8 cellular contexts compared by ENCODE assay signal in the genomic region with DNA sequence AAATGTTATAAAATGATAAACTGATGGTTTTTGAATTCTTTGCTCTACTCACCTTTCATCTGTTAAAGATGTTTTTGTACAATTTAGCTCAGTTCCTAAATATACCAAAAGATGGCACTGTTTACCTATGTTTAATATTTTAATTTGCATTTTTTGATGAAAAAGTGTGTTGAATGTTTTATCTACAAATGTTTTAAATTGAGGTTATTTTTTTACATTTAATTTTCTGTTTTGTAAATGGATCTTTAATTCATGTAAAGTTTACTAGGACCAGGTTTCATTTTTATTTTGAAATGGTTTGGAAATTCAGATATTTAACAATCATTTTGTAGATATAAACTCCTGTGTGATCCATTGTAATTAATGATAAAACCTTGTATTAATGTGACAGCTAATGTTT. TPM values are rescaled to one million over a fixed set of nuclear protein-coding genes. Genes with fewer than 3 reads are reported as not detected.
A peak's percentile ranks its signal among the peaks of the same experiment; 100 is the strongest.
DNase-seq lines count a peak whose midpoint lies in the region; ATAC-seq and TF ChIP-seq lines count a peak whose summit lies in the region.

No MANE protein-coding gene starts in this region.

- H3K27ac Mint-ChIP-seq in endothelial cell (ENCODE audit: unreplicated experiment) = no peak overlapping the region

- H3K4me3 ChIP-seq in heart left ventricle (no peak overlapping the region), right cardiac atrium (ENCODE audit: low read length) (no peak overlapping the region), lower leg skin (ENCODE audit: low read depth, poor library complexity, severe bottlenecking) (no peak overlapping the region)

- TF ChIP-seq CTCF in heart left ventricle (IDR thresholded peaks at IDR 0.05) (peak; percentile 59 to 78 (median 67)), endothelial cell (IDR thresholded peaks at IDR 0.05; ENCODE audit: unreplicated experiment) (peak; percentile 80), lower leg skin (IDR thresholded peaks at IDR 0.05) (no peak)

- H3K4me1 ChIP-seq in heart left ventricle (peaks cover 0 to 8% (median 0%) of the 10 kb centered on the region in 12 donors), right cardiac atrium (ENCODE audit: control insufficient read depth, insufficient read depth, low read length) (no peaks in the 10 kb centered on the region)

- H3K4me3 Mint-ChIP-seq in endothelial cell (ENCODE audit: unreplicated experiment) = no peak overlapping the region

- no peaks in the 10 kb centered on the region for H3K9me3 Mint-ChIP-seq in endothelial cell (ENCODE audit: unreplicated experiment)

- H3K27me3 ChIP-seq in heart left ventricle = no peaks in the 10 kb centered on the region
- no peaks in the 10 kb centered on the region for H3K27me3 ChIP-seq in right cardiac atrium (ENCODE audit: control insufficient read depth, insufficient read depth)

- no peaks in the 10 kb centered on the region for H3K36me3 ChIP-seq in heart left ventricle

- no peak overlapping the region for H3K27ac ChIP-seq in heart left ventricle
- H3K27ac ChIP-seq in right cardiac atrium (ENCODE audit: low read length) = no peak overlapping the region

- no peak for TF ChIP-seq POLR2A in heart left ventricle (IDR thresholded peaks at IDR 0.05)
- TF ChIP-seq POLR2A in lower leg skin (IDR thresholded peaks at IDR 0.05) = no peak

- H3K4me1 Mint-ChIP-seq in endothelial cell (ENCODE audit: unreplicated experiment) = peaks cover 4% of the 10 kb centered on the region

- no peak for DNase-seq in heart left ventricle
- DNase-seq in right cardiac atrium = no peak
- DNase-seq in NCI-H2227 treated with DMSO at 0.1 percent for 48 hours (lab: John Stamatoyannopoulos, UW) = peak; percentile 52
- no peak for DNase-seq in endothelial cell (ENCODE audit: low spot score)
- peak; percentile 12 for DNase-seq in putamen (ENCODE audit: low spot score)
- no peak for DNase-seq in H4 (ENCODE audit: low spot score)
- no peak for DNase-seq in lower leg skin (ENCODE audit: low spot score in 2 of 2)

- intact Hi-C loops in heart left ventricle (cut with DNase I) (loop anchor here in 8 of 10 donors (2.0 to 5.0 kb wide), 4 partner anchors 1023 to 1373 kb away; partner anchors contain the start of gene SOX4 (in 1 of the 8)), right cardiac atrium (cut with DNase I) (loop anchor here in 3 of 4 donors (5.0 to 10.0 kb wide), 2 partner anchors 1021 to 1023 kb away; no protein-coding TSS in a partner anchor), lower leg skin (cut with DNase I; ENCODE audit: low total_unique reads) (no loop called here)

- ATAC-seq in heart left ventricle (no peak), right cardiac atrium (no peak), HG02885 (IDR thresholded peaks at IDR 0.05; ENCODE audit: poor library complexity, unreplicated experiment) (no peak)

- peaks cover 3% of the 10 kb centered on the region for H3K36me3 Mint-ChIP-seq in endothelial cell (ENCODE audit: low read depth, unreplicated experiment)

- no peaks in the 10 kb centered on the region for H3K9me3 ChIP-seq in heart left ventricle
- H3K9me3 ChIP-seq in right cardiac atrium (ENCODE audit: control insufficient read depth, low read length) = no peaks in the 10 kb centered on the region

- peaks cover 2% of the 10 kb centered on the region for H3K27me3 Mint-ChIP-seq in endothelial cell (ENCODE audit: unreplicated experiment)

RNA-seq across cellular contexts. Expression of gene CDKAL1, which starts 30.0 kb away (rescaled TPM):
- total RNA-seq in heart left ventricle = 10 to 100 TPM in 4 of 9 donors, 1 to 10 TPM in 5; 7.5 to 14.3 (median 9.9) TPM
- polyA plus RNA-seq in heart left ventricle = 1 to 10 TPM; 3.2 to 5.2 TPM
- total RNA-seq in right cardiac atrium = 10 to 100 TPM in 3 of 4 donors, 1 to 10 TPM in 1; 9.7 to 11.5 (median 11.0) TPM
- polyA plus RNA-seq in right cardiac atrium = 3.6 TPM
- total RNA-seq in endothelial cell (ENCODE audit: unreplicated experiment) = 43.9 TPM
- 14.5 and 15.2 TPM in 2 replicates for total RNA-seq in H4 (2014; rRNA removed; shearing (Covaris generic))
- total RNA-seq in lower leg skin = 10 to 100 TPM; 10.3 to 18.0 (median 11.6) TPM

Comparison
In these comparisons a context has a peak if more than half of its experiments do, and no peak if none do; other contexts are left out.
1. DNase-seq: peak in NCI-H2227 treated with DMSO at 0.1 percent for 48 hours (single experiment) and putamen (single experiment); none in heart left ventricle (0 of 5), right cardiac atrium (0 of 3), endothelial cell (single experiment), H4 (single experiment) and lower leg skin (0 of 2).
2. CTCF ChIP-seq: peak in heart left ventricle (12 of 12) and endothelial cell (single experiment); none in lower leg skin (0 of 3).